In genomic region chr16:2019919-2020831, GRCh38 we compare ENCODE assay signal across 1 cellular context.
TF ChIP-seq lines count a peak whose summit lies in the region.

No MANE protein-coding gene starts in this region.

TF ChIP-seq in endothelial cell of umbilical vein, 7 proteins besides CTCF, POLR2A, EP300 and RAD21 (continued from another document):
- TF ChIP-seq, protein P1, sequence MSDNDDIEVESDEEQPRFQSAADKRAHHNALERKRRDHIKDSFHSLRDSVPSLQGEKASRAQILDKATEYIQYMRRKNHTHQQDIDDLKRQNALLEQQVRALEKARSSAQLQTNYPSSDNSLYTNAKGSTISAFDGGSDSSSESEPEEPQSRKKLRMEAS (IDR thresholded peaks at IDR 0.05; ENCODE audit: insufficient read depth, insufficient read length) = no peak
- TF ChIP-seq FOS (IDR thresholded peaks at IDR 0.05; ENCODE audit: borderline replicate concordance, insufficient read depth, low read length) (no peak), GATA2 (IDR thresholded peaks at IDR 0.05; ENCODE audit: insufficient read depth, insufficient read length, low read depth, low read length) (no peak), POLR2AphosphoS5 (IDR thresholded peaks at IDR 0.05; ENCODE audit: insufficient read depth, low read depth, low read length) (no peak), MYC (IDR thresholded peaks at IDR 0.05; ENCODE audit: low read depth, low read length) (no peak)
